15 cellular contexts compared by ENCODE assay signal in genomic region chr7:51344406-51344805, GRCh38. TPM values are rescaled to one million over a fixed set of nuclear protein-coding genes. Genes with fewer than 3 reads are reported as not detected.
DNase-seq lines count a peak whose midpoint lies in the region; ATAC-seq and TF ChIP-seq lines count a peak whose summit lies in the region.
"Had no signal": no experiment of that assay in that cellular context is flagged by ENCODE, and none has a peak within 500 bp of the region (broad histone marks: within the 10 kb centered on the region; RNA-seq: fewer than 3 reads in every experiment).

No MANE protein-coding gene starts in this region.

- DNase-seq in NCI-H82 (lab: John Stamatoyannopoulos, UW) = peak; percentile 7
- DNase-seq in NCI-H82 treated with DMSO at 0.1 percent for 48 hours (lab: John Stamatoyannopoulos, UW; ENCODE audit: unreplicated experiment) = no peak
- peak; percentile 85 for DNase-seq in NCI-H345 (lab: John Stamatoyannopoulos, UW)
- peak; percentile 47 to 49 for DNase-seq in foreskin keratinocyte
- peak; percentile 97 for DNase-seq in stomach
- DNase-seq in G401 (ENCODE audit: low spot score) = no peak
- no peak for DNase-seq in natural killer cell
- DNase-seq: CD4-positive, alpha-beta T cell; T-helper 1 cell had no signal

- H3K9me3 Mint-ChIP-seq in natural killer cell = no peaks in the 10 kb centered on the region
- H3K9me3 Mint-ChIP-seq: CD4-positive, alpha-beta T cell; GM23338; IgD-negative memory B cell; neural progenitor cell; stimulated activated naive CD8-positive, alpha-beta T cell treated with anti-CD3 and anti-CD28 coated beads, Interleukin-15, Interleukin-2, amounts not matched to agents 100 ng/mL and 50 ng/mL, for 24 hours had no signal

- no peaks in the 10 kb centered on the region for H3K4me1 ChIP-seq in foreskin keratinocyte
- H3K4me1 ChIP-seq in stomach = peaks cover 13 to 23% (median 19%) of the 10 kb centered on the region in 4 donors
- no peaks in the 10 kb centered on the region for H3K4me1 ChIP-seq in gastroesophageal sphincter
- H3K4me1 ChIP-seq: neural progenitor cell had no signal

- H3K27me3 ChIP-seq in foreskin keratinocyte (peaks cover 7% of the 10 kb centered on the region), stomach (no peaks in the 10 kb centered on the region), gastroesophageal sphincter (peaks cover 5% of the 10 kb centered on the region)
- H3K27me3 ChIP-seq: neural progenitor cell had no signal

- in situ Hi-C loops in G401 (cut with HindIII; ENCODE audit: low sequenced_read_pairs) = no loop called here

- 30 to 59% (median 38%) methylated on average over 4 of the region's 4 CpGs for WGBS in stomach, 5 donors
- WGBS in gastroesophageal sphincter (ENCODE audit: low coverage in 1 of 2), 2 donors = 66 to 69% methylated on average over 4 of the region's 4 CpGs

- TF ChIP-seq CTCF in foreskin keratinocyte (conservative IDR thresholded peaks at IDR 0.05) (no peak), stomach (IDR thresholded peaks at IDR 0.05) (no peak), gastroesophageal sphincter (IDR thresholded peaks at IDR 0.05) (no peak), natural killer cell (IDR thresholded peaks at IDR 0.05) (no peak)

- H3K9me3 ChIP-seq in stomach (no peaks in the 10 kb centered on the region), gastroesophageal sphincter (no peaks in the 10 kb centered on the region)

- H3K27ac ChIP-seq in foreskin keratinocyte = no peak overlapping the region
- H3K27ac ChIP-seq in stomach = peak overlapping the region; percentile 50 to 81 (median 62)
- no peak overlapping the region for H3K27ac ChIP-seq in gastroesophageal sphincter
- H3K27ac ChIP-seq: neural progenitor cell had no signal

- ATAC-seq in foreskin keratinocyte (peak; percentile 56), gastroesophageal sphincter (no peak), natural killer cell (no peak)
- ATAC-seq: esophagus mucosa had no signal

- intact Hi-C loops in stomach (cut with DNase I; ENCODE audit: low total_unique reads) (no loop called here), natural killer cell (cut with micrococcal nuclease) (no loop called here)

- no peak for TF ChIP-seq EP300 in stomach (IDR thresholded peaks at IDR 0.05)
- no peak for TF ChIP-seq EP300 in gastroesophageal sphincter (IDR thresholded peaks at IDR 0.05)

- H3K4me3 Mint-ChIP-seq in natural killer cell = no peak overlapping the region
- H3K4me3 Mint-ChIP-seq: CD4-positive, alpha-beta T cell; GM23338; IgD-negative memory B cell; neural progenitor cell; stimulated activated naive CD8-positive, alpha-beta T cell treated with anti-CD3 and anti-CD28 coated beads, Interleukin-15, Interleukin-2, amounts not matched to agents 100 ng/mL and 50 ng/mL, for 24 hours had no signal

- no peak for TF ChIP-seq POLR2A in stomach (IDR thresholded peaks at IDR 0.05)
- no peak for TF ChIP-seq POLR2A in gastroesophageal sphincter (IDR thresholded peaks at IDR 0.05)

- peaks cover 0 to 7% of the 10 kb centered on the region in 2 donors for H3K27me3 Mint-ChIP-seq in natural killer cell (ENCODE audit: low read depth in 2 of 2)
- H3K27me3 Mint-ChIP-seq: IgD-negative memory B cell; stimulated activated naive CD8-positive, alpha-beta T cell treated with anti-CD3 and anti-CD28 coated beads, Interleukin-15, Interleukin-2, amounts not matched to agents 100 ng/mL and 50 ng/mL, for 24 hours had no signal

- H3K27ac Mint-ChIP-seq in natural killer cell = no peak overlapping the region
- H3K27ac Mint-ChIP-seq: CD4-positive, alpha-beta T cell; GM23338; IgD-negative memory B cell; neural progenitor cell; stimulated activated naive CD8-positive, alpha-beta T cell treated with anti-CD3 and anti-CD28 coated beads, Interleukin-15, Interleukin-2, amounts not matched to agents 100 ng/mL and 50 ng/mL, for 24 hours had no signal

- H3K4me1 Mint-ChIP-seq in natural killer cell = no peaks in the 10 kb centered on the region
- H3K4me1 Mint-ChIP-seq: IgD-negative memory B cell, neural progenitor cell had no signal

- H3K36me3 ChIP-seq in stomach = no peaks in the 10 kb centered on the region
- no peaks in the 10 kb centered on the region for H3K36me3 ChIP-seq in gastroesophageal sphincter
- H3K36me3 ChIP-seq: neural progenitor cell had no signal

- H3K4me3 ChIP-seq in stomach (no peak overlapping the region), gastroesophageal sphincter (no peak overlapping the region)
- H3K4me3 ChIP-seq: GM23338, neural progenitor cell had no signal

- H3K36me3 Mint-ChIP-seq in natural killer cell = no peaks in the 10 kb centered on the region
- H3K36me3 Mint-ChIP-seq: IgD-negative memory B cell, neural progenitor cell had no signal

RNA-seq across cellular contexts. Expression of gene COBL, which starts 27.8 kb away (rescaled TPM):
- total RNA-seq in foreskin keratinocyte (0.78 and 1.4 TPM in 2 replicates), stomach (10 to 100 TPM in 4 of 5 donors, 1 to 10 TPM in 1; 8.8 to 79.9 (median 33.3) TPM), gastroesophageal sphincter (10 to 100 TPM; 17.2 to 59.7 (median 31.0) TPM), natural killer cell (not detected)
- polyA plus RNA-seq in foreskin keratinocyte (0.21 and 0.66 TPM in 2 replicates), stomach (10 to 100 TPM in 2 of 3 donors, 1 to 10 TPM in 1; 4.9 to 13.3 (median 12.6) TPM)
- not detected in 2 replicates for total RNA-seq in G401 (2014; rRNA removed; shearing (Covaris generic))
- total RNA-seq: CD4-positive, alpha-beta T cell had no signal
- polyA plus RNA-seq: IgD-negative memory B cell had no signal

Comparison
In these comparisons a context has a peak if more than half of its experiments do, and no peak if none do; other contexts are left out.
1. DNase-seq: peak in NCI-H82 (single experiment), NCI-H345 (single experiment), foreskin keratinocyte (2 of 2) and stomach (single experiment); none in NCI-H82 treated with DMSO at 0.1 percent for 48 hours (single experiment), G401 (single experiment) and natural killer cell (single experiment).
2. H3K27ac ChIP-seq: peak in stomach (5 of 5); none in foreskin keratinocyte (single experiment) and gastroesophageal sphincter (0 of 4).